Comparison of ENCODE assay signal across 1 cellular context in the genomic region with DNA sequence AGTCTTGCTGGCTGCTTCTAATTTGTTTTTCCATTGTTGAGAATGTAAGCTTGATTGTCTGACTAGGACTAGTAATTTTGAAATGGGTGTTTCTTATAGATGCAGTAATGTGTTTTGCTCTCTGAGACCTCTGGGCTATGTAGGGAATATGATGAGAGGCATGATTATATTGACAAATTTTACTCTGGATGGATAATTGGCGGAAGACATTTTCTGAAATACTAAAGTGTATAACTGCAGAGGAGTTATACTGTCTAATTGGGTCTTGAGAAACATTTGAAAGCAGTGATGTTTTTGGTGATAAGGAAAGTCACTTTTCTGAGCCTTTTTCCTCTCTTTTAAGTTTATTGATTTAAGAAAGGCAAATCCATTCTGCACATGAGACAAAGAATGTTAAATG.
TF ChIP-seq lines count a peak whose summit lies in the region.

No MANE protein-coding gene starts in this region.

TF ChIP-seq in WTC11, 78 proteins besides CTCF, POLR2A, EP300 and RAD21 (continued from another document):
- TF ChIP-seq, protein P1, sequence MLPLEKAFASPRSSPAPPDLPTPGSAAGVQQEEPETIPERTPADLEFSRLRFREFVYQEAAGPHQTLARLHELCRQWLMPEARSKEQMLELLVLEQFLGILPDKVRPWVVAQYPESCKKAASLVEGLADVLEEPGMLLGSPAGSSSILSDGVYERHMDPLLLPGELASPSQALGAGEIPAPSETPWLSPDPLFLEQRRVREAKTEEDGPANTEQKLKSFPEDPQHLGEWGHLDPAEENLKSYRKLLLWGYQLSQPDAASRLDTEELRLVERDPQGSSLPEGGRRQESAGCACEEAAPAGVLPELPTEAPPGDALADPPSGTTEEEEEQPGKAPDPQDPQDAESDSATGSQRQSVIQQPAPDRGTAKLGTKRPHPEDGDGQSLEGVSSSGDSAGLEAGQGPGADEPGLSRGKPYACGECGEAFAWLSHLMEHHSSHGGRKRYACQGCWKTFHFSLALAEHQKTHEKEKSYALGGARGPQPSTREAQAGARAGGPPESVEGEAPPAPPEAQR (CRISPR knock-in tag; IDR thresholded peaks at IDR 0.05): no peak
- TF ChIP-seq NR1H2 (CRISPR knock-in tag; IDR thresholded peaks at IDR 0.05): no peak
- TF ChIP-seq IRF2 (CRISPR knock-in tag; IDR thresholded peaks at IDR 0.05; ENCODE audit: borderline replicate concordance, low read depth): no peak
